Comparison of ENCODE assay signal across 8 cellular contexts in genomic region chr7:67302113-67303039, GRCh38.
DNase-seq lines count a peak whose midpoint lies in the region; ATAC-seq and TF ChIP-seq lines count a peak whose summit lies in the region.

No MANE protein-coding gene starts in this region.

- peaks cover 21% of the 10 kb centered on the region for H3K4me1 Mint-ChIP-seq in activated T-helper 1 cell treated with anti-CD3 and anti-CD28 coated beads, Interleukin-12 subunit alpha, Interleukin-12 subunit beta, Interleukin-2, Interleukin-4 antibody, amounts not matched to agents 30 ng/mL and 10 ng/mL and 1 ng/mL, durations not matched to agents 14 hours and 24 hours and 36 hours (ENCODE audit: low read depth)
- peaks cover 10 to 25% (median 14%) of the 10 kb centered on the region in 3 donors for H3K4me1 Mint-ChIP-seq in naive B cell
- H3K4me1 Mint-ChIP-seq in stimulated activated memory B cell treated with anti-CD40 and anti-IgM and Interleukin-4, amounts not matched to agents 10 μg/mL and 1 μg/mL and 100 μg/mL, for 72 hours = peaks cover 56% of the 10 kb centered on the region

- DNase-seq in DMS79 treated with DMSO at 0.1 percent for 48 hours (lab: John Stamatoyannopoulos, UW) = peak; percentile 96
- peak; percentile 98 to 100 (median 99) for DNase-seq in Peyer's patch
- peak; percentile 97 for DNase-seq in activated T-helper 1 cell treated with anti-CD3 and anti-CD28 coated beads, Interleukin-12 subunit alpha, Interleukin-12 subunit beta, Interleukin-2, Interleukin-4 antibody, amounts not matched to agents 30 ng/mL and 10 ng/mL and 1 ng/mL, durations not matched to agents 14 hours and 24 hours and 36 hours (ENCODE audit: low spot score)
- DNase-seq in fibroblast of gingiva (ENCODE audit: low read depth) = peak; percentile 98
- DNase-seq in naive B cell = peak; percentile 97

- peaks cover 4% of the 10 kb centered on the region for H3K27me3 Mint-ChIP-seq in activated T-helper 1 cell treated with anti-CD3 and anti-CD28 coated beads, Interleukin-12 subunit alpha, Interleukin-12 subunit beta, Interleukin-2, Interleukin-4 antibody, amounts not matched to agents 30 ng/mL and 10 ng/mL and 1 ng/mL, durations not matched to agents 14 hours and 24 hours and 36 hours (ENCODE audit: insufficient read depth)
- H3K27me3 Mint-ChIP-seq in naive B cell = no peaks in the 10 kb centered on the region
- no peaks in the 10 kb centered on the region for H3K27me3 Mint-ChIP-seq in stimulated activated memory B cell treated with anti-CD40 and anti-IgM and Interleukin-4, amounts not matched to agents 10 μg/mL and 1 μg/mL and 100 μg/mL, for 72 hours

- peak overlapping the region; percentile 84 for H3K27ac ChIP-seq in KMS-11
- H3K27ac ChIP-seq in Peyer's patch = peak overlapping the region; percentile 88 to 99 (median 92)

- H3K36me3 ChIP-seq in KMS-11 (ENCODE audit: insufficient read depth) = peaks cover 11% of the 10 kb centered on the region; the same call in 1 of the 2 replicates
- H3K36me3 ChIP-seq in Peyer's patch = peaks cover 0 to 15% (median 0%) of the 10 kb centered on the region in 3 donors

- H3K27me3 ChIP-seq in KMS-11 (ENCODE audit: insufficient read depth, low read depth) (no peaks in the 10 kb centered on the region), Peyer's patch (no peaks in the 10 kb centered on the region)

- peak overlapping the region; percentile 80 for H2AFZ ChIP-seq in KMS-11 (ENCODE audit: low read depth)

- ATAC-seq in GM21737 (IDR thresholded peaks at IDR 0.05; ENCODE audit: unreplicated experiment) (peak; percentile 80), naive B cell (ENCODE audit: low read depth in 2 of 2) (peak; percentile 82 to 87)
- peak; percentile 96 for ATAC-seq in stimulated activated memory B cell treated with anti-CD40 and anti-IgM and Interleukin-4, amounts not matched to agents 10 μg/mL and 1 μg/mL and 100 μg/mL, for 72 hours

- H3K9ac ChIP-seq in KMS-11 = peak overlapping the region; percentile 85

- peak overlapping the region; percentile 91 for H3K27ac Mint-ChIP-seq in activated T-helper 1 cell treated with anti-CD3 and anti-CD28 coated beads, Interleukin-12 subunit alpha, Interleukin-12 subunit beta, Interleukin-2, Interleukin-4 antibody, amounts not matched to agents 30 ng/mL and 10 ng/mL and 1 ng/mL, durations not matched to agents 14 hours and 24 hours and 36 hours
- peak overlapping the region; percentile 96 to 98 (median 98) for H3K27ac Mint-ChIP-seq in naive B cell
- peak overlapping the region; percentile 86 for H3K27ac Mint-ChIP-seq in stimulated activated memory B cell treated with anti-CD40 and anti-IgM and Interleukin-4, amounts not matched to agents 10 μg/mL and 1 μg/mL and 100 μg/mL, for 72 hours

- no peaks in the 10 kb centered on the region for H4K20me1 ChIP-seq in KMS-11 (ENCODE audit: insufficient read depth)

- H3K4me2 ChIP-seq in KMS-11 = peak overlapping the region; percentile 93

- TF ChIP-seq CTCF in KMS-11 (conservative IDR thresholded peaks at IDR 0.05; ENCODE audit: low read depth, low read length) = no peak
- peak; percentile 17 to 75 (median 52) for TF ChIP-seq CTCF in Peyer's patch (IDR thresholded peaks at IDR 0.05)

- H3K9me3 ChIP-seq in Peyer's patch = no peaks in the 10 kb centered on the region

- H3K4me3 Mint-ChIP-seq in activated T-helper 1 cell treated with anti-CD3 and anti-CD28 coated beads, Interleukin-12 subunit alpha, Interleukin-12 subunit beta, Interleukin-2, Interleukin-4 antibody, amounts not matched to agents 30 ng/mL and 10 ng/mL and 1 ng/mL, durations not matched to agents 14 hours and 24 hours and 36 hours = peak overlapping the region; percentile 88
- peak overlapping the region; percentile 90 to 97 (median 96) for H3K4me3 Mint-ChIP-seq in naive B cell
- peak overlapping the region; percentile 85 for H3K4me3 Mint-ChIP-seq in stimulated activated memory B cell treated with anti-CD40 and anti-IgM and Interleukin-4, amounts not matched to agents 10 μg/mL and 1 μg/mL and 100 μg/mL, for 72 hours

- H3K4me3 ChIP-seq in KMS-11 (IDR thresholded peaks at IDR 0.05; ENCODE audit: insufficient read depth, low read depth, low read length) (no peak overlapping the region), Peyer's patch (peak overlapping the region; percentile 55 to 98 (median 84))

- H3K4me1 ChIP-seq in KMS-11 (ENCODE audit: low read depth, poor library complexity, severe bottlenecking) = peaks cover 13% of the 10 kb centered on the region
- H3K4me1 ChIP-seq in Peyer's patch = peaks cover 0 to 13% (median 3%) of the 10 kb centered on the region in 4 donors

- intact Hi-C loops in activated T-helper 1 cell treated with anti-CD3 and anti-CD28 coated beads, Interleukin-12 subunit alpha, Interleukin-12 subunit beta, Interleukin-2, Interleukin-4 antibody, amounts not matched to agents 30 ng/mL and 10 ng/mL and 1 ng/mL, durations not matched to agents 14 hours and 24 hours and 36 hours (cut with micrococcal nuclease) = loop anchor here (2.0 to 10.0 kb wide), 8 partner anchors 175 to 1930 kb away; partner anchors contain the start of genes TMEM248, TPST1 and ZNF92

- H3K36me3 Mint-ChIP-seq in activated T-helper 1 cell treated with anti-CD3 and anti-CD28 coated beads, Interleukin-12 subunit alpha, Interleukin-12 subunit beta, Interleukin-2, Interleukin-4 antibody, amounts not matched to agents 30 ng/mL and 10 ng/mL and 1 ng/mL, durations not matched to agents 14 hours and 24 hours and 36 hours (ENCODE audit: low read depth) = peaks cover 10% of the 10 kb centered on the region
- H3K36me3 Mint-ChIP-seq in naive B cell = peaks cover 0 to 4% of the 10 kb centered on the region in 2 donors
- peaks cover 26% of the 10 kb centered on the region for H3K36me3 Mint-ChIP-seq in stimulated activated memory B cell treated with anti-CD40 and anti-IgM and Interleukin-4, amounts not matched to agents 10 μg/mL and 1 μg/mL and 100 μg/mL, for 72 hours

- H3K79me2 ChIP-seq in KMS-11 (ENCODE audit: insufficient read depth, low read depth) = peaks cover 25% of the 10 kb centered on the region; the same call in 1 of the 2 replicates

- H3K9me3 Mint-ChIP-seq in activated T-helper 1 cell treated with anti-CD3 and anti-CD28 coated beads, Interleukin-12 subunit alpha, Interleukin-12 subunit beta, Interleukin-2, Interleukin-4 antibody, amounts not matched to agents 30 ng/mL and 10 ng/mL and 1 ng/mL, durations not matched to agents 14 hours and 24 hours and 36 hours = no peaks in the 10 kb centered on the region
- peaks cover 0 to 1% (median 0%) of the 10 kb centered on the region in 7 donors for H3K9me3 Mint-ChIP-seq in naive B cell
- no peaks in the 10 kb centered on the region for H3K9me3 Mint-ChIP-seq in stimulated activated memory B cell treated with anti-CD40 and anti-IgM and Interleukin-4, amounts not matched to agents 10 μg/mL and 1 μg/mL and 100 μg/mL, for 72 hours

- peak; percentile 69 to 75 for TF ChIP-seq POLR2A in Peyer's patch (IDR thresholded peaks at IDR 0.05)
